Comparison of ENCODE assay signal across 20 cellular contexts in the genomic region with DNA sequence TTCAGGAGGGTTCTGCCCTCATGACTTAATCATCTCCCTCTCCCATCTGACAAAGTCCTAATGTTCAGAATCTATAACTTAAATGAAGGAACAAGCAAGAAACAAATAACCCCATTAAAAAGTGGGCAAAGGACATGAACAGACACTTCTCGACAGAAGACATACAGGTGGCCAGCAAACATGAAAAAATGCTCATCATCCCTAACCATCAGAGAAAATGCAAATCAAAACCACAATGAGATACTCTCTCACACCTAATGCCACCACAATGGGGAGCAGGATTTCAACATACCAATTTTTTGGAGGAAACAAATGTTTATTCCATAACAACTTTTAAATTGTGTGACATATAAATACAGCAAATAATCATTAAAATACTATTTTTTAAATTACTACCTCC. TPM values are rescaled to one million over a fixed set of nuclear protein-coding genes. Genes with fewer than 3 reads are reported as not detected.
"Had no signal": no experiment of that assay in that cellular context is flagged by ENCODE, and none has a peak within 500 bp of the region (broad histone marks: within the 10 kb centered on the region; RNA-seq: fewer than 3 reads in every experiment).

No MANE protein-coding gene starts in this region.

- H3K27ac ChIP-seq: colonic mucosa, esophagus squamous epithelium, gastrocnemius medialis, heart right ventricle, left lung, lower lobe of right lung had no signal

- H3K36me3 ChIP-seq: colonic mucosa, esophagus squamous epithelium, gastrocnemius medialis, heart right ventricle, left lung, lower lobe of right lung had no signal

- H3K4me3 ChIP-seq: colonic mucosa, esophagus squamous epithelium, gastrocnemius medialis, heart right ventricle, left lung, lower lobe of right lung had no signal

- DNase-seq: colonic mucosa; cortex of kidney; effector CD8-positive, alpha-beta T cell; effector memory CD8-positive, alpha-beta T cell; endodermal cell; erythroblast; esophagus squamous epithelium; foreskin fibroblast; foreskin melanocyte; gastrocnemius medialis; glutamatergic neuron; head of caudate nucleus; heart right ventricle; hippocampal formation; left cardiac atrium; left lung; left ventricle myocardium superior; lower lobe of right lung; mesenchymal stem cell had no signal

- ATAC-seq: effector memory CD8-positive, alpha-beta T cell; esophagus mucosa; gastrocnemius medialis; heart right ventricle; left cardiac atrium; left lung; left ventricle myocardium superior; lower lobe of right lung had no signal

- H3K9me3 ChIP-seq: colonic mucosa, esophagus squamous epithelium, gastrocnemius medialis, heart right ventricle, left lung, lower lobe of right lung had no signal

RNA-seq across cellular contexts. Expression of a gene that starts 3.0 kb away (rescaled TPM):
- total RNA-seq: left ventricle myocardium superior had no signal
